ENCODE assay signal across 3 cellular contexts in genomic region chr6:88741939-88742338, GRCh38.
TF ChIP-seq lines count a peak whose summit lies in the region.

No MANE protein-coding gene starts in this region.

TF ChIP-seq in A549, 52 proteins besides CTCF, POLR2A, EP300 and RAD21:
- TF ChIP-seq TFCP2L1 (CRISPR knock-in tag; IDR thresholded peaks at IDR 0.05): no peak
- peak; percentile 93 for TF ChIP-seq MAFK (IDR thresholded peaks at IDR 0.05; ENCODE audit: partially characterized antibody)

TF ChIP-seq in IMR-90, 13 proteins besides CTCF, POLR2A, EP300 and RAD21:
- TF ChIP-seq MAFK (IDR thresholded peaks at IDR 0.05; ENCODE audit: low read depth, low read length) (peak; percentile 95), RFX5 (IDR thresholded peaks at IDR 0.05; ENCODE audit: low read depth, low read length) (no peak)

TF ChIP-seq in K562, 482 proteins besides CTCF, POLR2A, EP300 and RAD21:
- TF ChIP-seq NFE2L1 (tag; IDR thresholded peaks at IDR 0.05; ENCODE audit: borderline replicate concordance, low read depth) (no peak), ZNF316 (IDR thresholded peaks at IDR 0.05) (peak; percentile 95), GABPB1 (CRISPR knock-in tag; IDR thresholded peaks at IDR 0.05) (no peak), KLF10 (CRISPR knock-in tag; IDR thresholded peaks at IDR 0.05) (no peak), HIVEP1 (CRISPR knock-in tag; IDR thresholded peaks at IDR 0.05) (no peak), KDM1A (IDR thresholded peaks at IDR 0.05) (no peak), TAF1 (IDR thresholded peaks at IDR 0.05; ENCODE audit: control insufficient read depth, extremely low read depth, insufficient read depth, low read length, severe bottlenecking) (no peak), ZNF134 (CRISPR knock-in tag; conservative IDR thresholded peaks at IDR 0.05) (no peak), C11orf30 (IDR thresholded peaks at IDR 0.05; ENCODE audit: low read depth) (peak; percentile 90), MAFG (tag; conservative IDR thresholded peaks at IDR 0.05) (peak; percentile 88), ARID3A (IDR thresholded peaks at IDR 0.05; ENCODE audit: borderline replicate concordance, low read depth, low read length) (no peak), MAFK (IDR thresholded peaks at IDR 0.05; ENCODE audit: low read length) (peak; percentile 91), PTTG1 (tag; IDR thresholded peaks at IDR 0.05; ENCODE audit: low read depth) (no peak), MAFF (IDR thresholded peaks at IDR 0.05; ENCODE audit: low read length) (peak; percentile 92), ETV6 (IDR thresholded peaks at IDR 0.05; ENCODE audit: borderline replicate concordance in 1 of 2, low read depth in 2 of 2, low read length in 1 of 2) (no peak), ETV6 (CRISPR knock-in tag; IDR thresholded peaks at IDR 0.05; ENCODE audit: borderline replicate concordance) (no peak)
